ENCODE assay signal across 19 cellular contexts in genomic region chr18:40708726-40709125, GRCh38.
"Had no signal": no experiment of that assay in that cellular context is flagged by ENCODE, and none has a peak within 500 bp of the region (broad histone marks: within the 10 kb centered on the region; RNA-seq: fewer than 3 reads in every experiment).

No MANE protein-coding gene starts in this region.

- H3K9me3 ChIP-seq: ascending aorta, gastrocnemius medialis, left ventricle myocardium inferior, thoracic aorta, upper lobe of right lung had no signal

- H3K27ac Mint-ChIP-seq: activated T-cell treated with anti-CD3 and anti-CD28 coated beads, Interleukin-2, amount 50 U/mL, for 72 hours; naive B cell; stimulated activated memory B cell treated with anti-CD40 and anti-IgM and Interleukin-4, amounts not matched to agents 10 μg/mL and 1 μg/mL and 100 μg/mL, for 72 hours had no signal

- H3K36me3 ChIP-seq: ascending aorta, gastrocnemius medialis, left ventricle myocardium inferior, spleen, thoracic aorta, upper lobe of right lung had no signal

- DNase-seq: activated CD4-positive, alpha-beta T cell treated with anti-CD3 and anti-CD28 coated beads for 1 hour; activated CD4-positive, alpha-beta T cell treated with anti-CD3 and anti-CD28 coated beads, Interleukin-2, amount 50 U/mL, for 4 hours; activated effector memory CD4-positive, alpha-beta T cell treated with anti-CD3 and anti-CD28 coated beads, Interleukin-2, amount 50 U/mL, for 16 hours; activated naive CD4-positive, alpha-beta T cell treated with anti-CD3 and anti-CD28 coated beads, Interleukin-2, amount 50 U/mL, for 16 hours; activated T-cell treated with anti-CD3 and anti-CD28 coated beads, Interleukin-2, amount 50 U/mL, for 72 hours; gastrocnemius medialis; head of caudate nucleus; kidney glomerular epithelial cell; left ventricle myocardium inferior; naive B cell; retina; spleen; stimulated activated CD4-positive, alpha-beta T cell treated with anti-CD3 and anti-CD28 coated beads, Interleukin-4, amount 100 ng/mL, for 4 hours; upper lobe of right lung had no signal

- H3K36me3 Mint-ChIP-seq: naive B cell; stimulated activated memory B cell treated with anti-CD40 and anti-IgM and Interleukin-4, amounts not matched to agents 10 μg/mL and 1 μg/mL and 100 μg/mL, for 72 hours had no signal

- H3K4me1 Mint-ChIP-seq: naive B cell; stimulated activated memory B cell treated with anti-CD40 and anti-IgM and Interleukin-4, amounts not matched to agents 10 μg/mL and 1 μg/mL and 100 μg/mL, for 72 hours had no signal

- H3K4me3 ChIP-seq: ascending aorta, gastrocnemius medialis, left ventricle myocardium inferior, spleen, thoracic aorta, upper lobe of right lung had no signal

- H3K4me1 ChIP-seq: ascending aorta, gastrocnemius medialis, left ventricle myocardium inferior, spleen, upper lobe of right lung had no signal

- H3K27ac ChIP-seq: ascending aorta, gastrocnemius medialis, left ventricle myocardium inferior, spleen, thoracic aorta, upper lobe of right lung, VCaP had no signal

- H3K27me3 ChIP-seq: ascending aorta, gastrocnemius medialis, spleen, upper lobe of right lung had no signal

- ATAC-seq: activated T-cell treated with anti-CD3 and anti-CD28 coated beads, Interleukin-2, amount 50 U/mL, for 72 hours; gastrocnemius medialis; stimulated activated memory B cell treated with anti-CD40 and anti-IgM and Interleukin-4, amounts not matched to agents 10 μg/mL and 1 μg/mL and 100 μg/mL, for 72 hours; upper lobe of right lung had no signal

- H3K9me3 Mint-ChIP-seq: neural crest cell had no signal

- H3K27me3 Mint-ChIP-seq: naive B cell; stimulated activated memory B cell treated with anti-CD40 and anti-IgM and Interleukin-4, amounts not matched to agents 10 μg/mL and 1 μg/mL and 100 μg/mL, for 72 hours had no signal

- H3K4me3 Mint-ChIP-seq: activated T-cell treated with anti-CD3 and anti-CD28 coated beads, Interleukin-2, amount 50 U/mL, for 72 hours; naive B cell; neural crest cell; stimulated activated memory B cell treated with anti-CD40 and anti-IgM and Interleukin-4, amounts not matched to agents 10 μg/mL and 1 μg/mL and 100 μg/mL, for 72 hours had no signal
